Comparison of ENCODE assay signal across 24 cellular contexts in genomic region chr20:11719153-11719552, GRCh38.
"Had no signal": no experiment of that assay in that cellular context is flagged by ENCODE, and none has a peak within 500 bp of the region (broad histone marks: within the 10 kb centered on the region; RNA-seq: fewer than 3 reads in every experiment).

No MANE protein-coding gene starts in this region.

- H3K4me3 ChIP-seq: breast epithelium, gastroesophageal sphincter, heart left ventricle, lung, smooth muscle cell, stomach, testis had no signal

- H3K4me1 ChIP-seq: breast epithelium, gastroesophageal sphincter, heart left ventricle, parathyroid adenoma, testis had no signal

- H3K9me3 ChIP-seq: breast epithelium, gastroesophageal sphincter, heart left ventricle, neutrophil, stomach, testis had no signal

- ATAC-seq: activated CD4-positive, CD25-positive, alpha-beta regulatory T cell treated with anti-CD3 and anti-CD28 coated beads, Interleukin-2, amount 50 U/mL, for 24 hours; esophagus mucosa; gastroesophageal sphincter; heart left ventricle; left lobe of liver; natural killer cell treated with Interleukin-12 subunit alpha and Interleukin-12 subunit beta and Interleukin-15 and Interleukin-18, amount 100 ng/mL, for 72 hours; sciatic nerve had no signal

- H3K36me3 ChIP-seq: breast epithelium, gastroesophageal sphincter, heart left ventricle, neutrophil, stomach had no signal

- H3K27me3 ChIP-seq: breast epithelium, gastroesophageal sphincter, heart left ventricle, neutrophil, stomach, testis had no signal

- H3K27ac ChIP-seq: breast epithelium, gastroesophageal sphincter, heart left ventricle, neutrophil, parathyroid adenoma, stomach, testis had no signal

- DNase-seq: activated CD4-positive, alpha-beta T cell treated with anti-CD3 and anti-CD28 coated beads, Interleukin-2, amount 50 U/mL, for 1 hour; activated CD8-positive, alpha-beta memory T cell treated with anti-CD3 and anti-CD28 coated beads for 24 hours; activated CD8-positive, alpha-beta memory T cell treated with anti-CD3 and anti-CD28 coated beads, Interleukin-2, amount 50 U/mL, for 48 hours; activated effector memory CD4-positive, alpha-beta T cell treated with Interleukin-2 at 50 U/mL for 16 hours; activated naive CD4-positive, alpha-beta T cell treated with anti-CD3 and anti-CD28 coated beads, Interleukin-2, amount 50 U/mL, for 16 hours; activated T-cell treated with anti-CD3 and anti-CD28 coated beads, Interleukin-2, amount 50 U/mL, for 48 hours; effector CD4-positive, alpha-beta T cell; heart left ventricle; kidney; stimulated activated CD4-positive, alpha-beta T cell treated with anti-CD3 and anti-CD28 coated beads, Interleukin-4, amount 100 ng/mL, for 1 hour; stomach; T1000; testis had no signal
